Comparison of ENCODE assay signal across 1 cellular context in the genomic region with DNA sequence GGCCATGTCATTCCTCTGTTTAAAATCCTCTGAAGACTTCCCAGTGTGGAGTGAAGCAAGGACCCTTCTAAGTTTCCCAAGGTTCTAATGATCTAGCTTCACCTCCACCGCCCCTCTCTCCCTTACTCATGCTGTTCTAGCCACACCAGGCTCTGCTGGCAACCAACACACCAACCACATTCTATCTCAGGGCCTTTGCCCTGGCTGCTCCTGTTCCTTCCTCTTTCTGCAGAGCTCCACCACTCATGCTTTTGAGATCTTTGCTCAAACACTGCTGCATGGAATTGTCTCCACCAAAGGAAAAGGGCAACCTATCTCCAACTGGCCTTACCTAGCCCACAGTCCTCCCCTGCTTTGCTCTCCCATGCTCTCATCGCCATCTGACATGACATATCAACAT.
TF ChIP-seq lines count a peak whose summit lies in the region.

No MANE protein-coding gene starts in this region.

TF ChIP-seq in GM23338, 12 proteins besides CTCF, POLR2A, EP300 and RAD21 (continued from another document):
- TF ChIP-seq, protein P1, sequence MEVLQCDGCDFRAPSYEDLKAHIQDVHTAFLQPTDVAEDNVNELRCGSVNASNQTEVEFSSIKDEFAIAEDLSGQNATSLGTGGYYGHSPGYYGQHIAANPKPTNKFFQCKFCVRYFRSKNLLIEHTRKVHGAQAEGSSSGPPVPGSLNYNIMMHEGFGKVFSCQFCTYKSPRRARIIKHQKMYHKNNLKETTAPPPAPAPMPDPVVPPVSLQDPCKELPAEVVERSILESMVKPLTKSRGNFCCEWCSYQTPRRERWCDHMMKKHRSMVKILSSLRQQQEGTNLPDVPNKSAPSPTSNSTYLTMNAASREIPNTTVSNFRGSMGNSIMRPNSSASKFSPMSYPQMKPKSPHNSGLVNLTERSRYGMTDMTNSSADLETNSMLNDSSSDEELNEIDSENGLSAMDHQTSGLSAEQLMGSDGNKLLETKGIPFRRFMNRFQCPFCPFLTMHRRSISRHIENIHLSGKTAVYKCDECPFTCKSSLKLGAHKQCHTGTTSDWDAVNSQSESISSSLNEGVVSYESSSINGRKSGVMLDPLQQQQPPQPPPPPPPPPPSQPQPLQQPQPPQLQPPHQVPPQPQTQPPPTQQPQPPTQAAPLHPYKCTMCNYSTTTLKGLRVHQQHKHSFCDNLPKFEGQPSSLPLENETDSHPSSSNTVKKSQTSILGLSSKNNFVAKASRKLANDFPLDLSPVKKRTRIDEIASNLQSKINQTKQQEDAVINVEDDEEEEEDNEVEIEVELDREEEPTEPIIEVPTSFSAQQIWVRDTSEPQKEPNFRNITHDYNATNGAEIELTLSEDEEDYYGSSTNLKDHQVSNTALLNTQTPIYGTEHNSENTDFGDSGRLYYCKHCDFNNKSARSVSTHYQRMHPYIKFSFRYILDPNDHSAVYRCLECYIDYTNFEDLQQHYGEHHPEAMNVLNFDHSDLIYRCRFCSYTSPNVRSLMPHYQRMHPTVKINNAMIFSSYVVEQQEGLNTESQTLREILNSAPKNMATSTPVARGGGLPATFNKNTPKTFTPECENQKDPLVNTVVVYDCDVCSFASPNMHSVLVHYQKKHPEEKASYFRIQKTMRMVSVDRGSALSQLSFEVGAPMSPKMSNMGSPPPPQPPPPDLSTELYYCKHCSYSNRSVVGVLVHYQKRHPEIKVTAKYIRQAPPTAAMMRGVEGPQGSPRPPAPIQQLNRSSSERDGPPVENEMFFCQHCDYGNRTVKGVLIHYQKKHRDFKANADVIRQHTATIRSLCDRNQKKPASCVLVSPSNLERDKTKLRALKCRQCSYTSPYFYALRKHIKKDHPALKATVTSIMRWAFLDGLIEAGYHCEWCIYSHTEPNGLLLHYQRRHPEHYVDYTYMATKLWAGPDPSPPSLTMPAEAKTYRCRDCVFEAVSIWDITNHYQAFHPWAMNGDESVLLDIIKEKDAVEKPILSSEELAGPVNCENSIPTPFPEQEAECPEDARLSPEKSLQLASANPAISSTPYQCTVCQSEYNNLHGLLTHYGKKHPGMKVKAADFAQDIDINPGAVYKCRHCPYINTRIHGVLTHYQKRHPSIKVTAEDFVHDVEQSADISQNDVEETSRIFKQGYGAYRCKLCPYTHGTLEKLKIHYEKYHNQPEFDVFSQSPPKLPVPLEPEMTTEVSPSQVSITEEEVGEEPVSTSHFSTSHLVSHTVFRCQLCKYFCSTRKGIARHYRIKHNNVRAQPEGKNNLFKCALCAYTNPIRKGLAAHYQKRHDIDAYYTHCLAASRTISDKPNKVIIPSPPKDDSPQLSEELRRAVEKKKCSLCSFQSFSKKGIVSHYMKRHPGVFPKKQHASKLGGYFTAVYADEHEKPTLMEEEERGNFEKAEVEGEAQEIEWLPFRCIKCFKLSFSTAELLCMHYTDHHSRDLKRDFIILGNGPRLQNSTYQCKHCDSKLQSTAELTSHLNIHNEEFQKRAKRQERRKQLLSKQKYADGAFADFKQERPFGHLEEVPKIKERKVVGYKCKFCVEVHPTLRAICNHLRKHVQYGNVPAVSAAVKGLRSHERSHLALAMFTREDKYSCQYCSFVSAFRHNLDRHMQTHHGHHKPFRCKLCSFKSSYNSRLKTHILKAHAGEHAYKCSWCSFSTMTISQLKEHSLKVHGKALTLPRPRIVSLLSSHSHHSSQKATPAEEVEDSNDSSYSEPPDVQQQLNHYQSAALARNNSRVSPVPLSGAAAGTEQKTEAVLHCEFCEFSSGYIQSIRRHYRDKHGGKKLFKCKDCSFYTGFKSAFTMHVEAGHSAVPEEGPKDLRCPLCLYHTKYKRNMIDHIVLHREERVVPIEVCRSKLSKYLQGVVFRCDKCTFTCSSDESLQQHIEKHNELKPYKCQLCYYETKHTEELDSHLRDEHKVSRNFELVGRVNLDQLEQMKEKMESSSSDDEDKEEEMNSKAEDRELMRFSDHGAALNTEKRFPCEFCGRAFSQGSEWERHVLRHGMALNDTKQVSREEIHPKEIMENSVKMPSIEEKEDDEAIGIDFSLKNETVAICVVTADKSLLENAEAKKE (CRISPR knock-in tag; IDR thresholded peaks at IDR 0.05): no peak
- no peak for TF ChIP-seq EZH2phosphoT487 (IDR thresholded peaks at IDR 0.05; ENCODE audit: unreplicated experiment)
